In genomic region chr15:52261498-52262242, GRCh38 we compare ENCODE assay signal across 1 cellular context.
TF ChIP-seq lines count a peak whose summit lies in the region.

No MANE protein-coding gene starts in this region.

TF ChIP-seq in WTC11, 78 proteins besides CTCF, POLR2A, EP300 and RAD21 (continued from another document):
- TF ChIP-seq PRRX2 (CRISPR knock-in tag; IDR thresholded peaks at IDR 0.05) = no peak
- peak; percentile 54; the same call in 1 of the 2 replicates for TF ChIP-seq ZNF232 (CRISPR knock-in tag; IDR thresholded peaks at IDR 0.05)
- no peak for TF ChIP-seq GRHL2 (CRISPR knock-in tag; IDR thresholded peaks at IDR 0.05; ENCODE audit: insufficient replicate concordance, severe bottlenecking)
- no peak for TF ChIP-seq ATF6 (CRISPR knock-in tag; IDR thresholded peaks at IDR 0.05)
- TF ChIP-seq ZNF671 (CRISPR knock-in tag; IDR thresholded peaks at IDR 0.05) = no peak
- TF ChIP-seq ARID4B (CRISPR knock-in tag; IDR thresholded peaks at IDR 0.05; ENCODE audit: borderline replicate concordance) = no peak
- no peak for TF ChIP-seq AFF4 (CRISPR knock-in tag; IDR thresholded peaks at IDR 0.05; ENCODE audit: borderline replicate concordance)
- no peak for TF ChIP-seq E2F1 (CRISPR knock-in tag; IDR thresholded peaks at IDR 0.05)
